Comparison of ENCODE assay signal across 31 cellular contexts in the genomic region with DNA sequence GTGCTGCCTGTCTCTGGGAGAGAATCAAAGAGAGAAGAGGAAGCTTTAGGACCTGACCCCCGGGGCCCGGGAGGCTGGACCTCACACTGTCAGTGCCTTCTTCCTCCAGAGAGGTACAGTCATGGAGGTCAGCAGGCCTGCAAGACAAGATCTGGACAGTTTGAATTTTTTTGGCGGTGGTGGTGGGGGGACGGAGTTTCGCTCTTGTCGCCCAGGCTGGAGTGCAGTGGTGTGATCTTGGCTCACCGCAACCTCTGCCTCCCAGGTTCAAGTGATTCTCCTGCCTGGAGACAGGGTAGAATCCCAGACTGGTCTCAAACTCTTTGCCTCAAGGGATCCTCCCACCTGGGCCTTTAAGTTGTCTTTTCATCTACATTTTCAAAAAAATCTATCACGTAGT. TPM values are rescaled to one million over a fixed set of nuclear protein-coding genes. Genes with fewer than 3 reads are reported as not detected.
"Had no signal": no experiment of that assay in that cellular context is flagged by ENCODE, and none has a peak within 500 bp of the region (broad histone marks: within the 10 kb centered on the region; RNA-seq: fewer than 3 reads in every experiment).

No MANE protein-coding gene starts in this region.

- H2AFZ ChIP-seq: neural progenitor cell had no signal

- H3K27me3 ChIP-seq: heart right ventricle, left lung, neural progenitor cell, neutrophil, pancreas, sigmoid colon, tibial nerve, uterus had no signal

- H3K4me1 Mint-ChIP-seq: natural killer cell; stimulated activated naive CD8-positive, alpha-beta T cell treated with anti-CD3 and anti-CD28 coated beads, Interleukin-15, amount 100 ng/mL, for 72 hours had no signal

- H3K4me3 Mint-ChIP-seq: naive B cell; natural killer cell; nephron progenitor cell; neural progenitor cell; stimulated activated memory B cell treated with anti-CD40 and anti-IgM and Interleukin-4, amounts not matched to agents 10 μg/mL and 1 μg/mL and 100 μg/mL, for 72 hours; stimulated activated naive CD8-positive, alpha-beta T cell treated with anti-CD3 and anti-CD28 coated beads, Interleukin-15, amount 100 ng/mL, for 72 hours; type B pancreatic cell had no signal

- ATAC-seq: heart right ventricle; left colon; left lung; lower lobe of right lung; natural killer cell; right cardiac atrium; stimulated activated memory B cell treated with anti-CD40 and anti-IgM and Interleukin-4, amounts not matched to agents 10 μg/mL and 1 μg/mL and 100 μg/mL, for 72 hours; stimulated activated naive CD8-positive, alpha-beta T cell treated with anti-CD3 and anti-CD28 coated beads, Interleukin-15, amount 100 ng/mL, for 72 hours had no signal

- H3K4me3 ChIP-seq: heart right ventricle, left lung, lower lobe of right lung, neural progenitor cell, pancreas, prostate gland, sigmoid colon, spleen, tibial nerve, uterus had no signal

- H3K4me2 ChIP-seq: neural progenitor cell had no signal

- DNase-seq: heart right ventricle; hippocampal formation; left colon; left lung; lower lobe of right lung; naive B cell; natural killer cell; nephron progenitor cell; pancreas; retina; right cardiac atrium; sigmoid colon; spleen; stimulated activated CD4-positive, alpha-beta T cell treated with anti-CD3 and anti-CD28 coated beads, Interleukin-2, amount 100 ng/mL, for 48 hours; stimulated activated CD4-positive, alpha-beta T cell treated with anti-CD3 and anti-CD28 coated beads, Interleukin-4, amount 100 ng/mL, for 4 hours; stimulated activated CD8-positive, alpha-beta memory T cell treated with anti-CD3 and anti-CD28 coated beads, Interleukin-4, amount 100 ng/mL, for 48 hours; stimulated activated naive CD4-positive, alpha-beta T cell treated with Interleukin-2 at 50 U/mL for 16 hours; stimulated activated naive CD8-positive, alpha-beta T cell treated with anti-CD3 and anti-CD28 coated beads, Interleukin-15, amount 100 ng/mL, for 72 hours; substantia nigra; uterus had no signal

- H3K27ac ChIP-seq: heart right ventricle, left lung, lower lobe of right lung, neural progenitor cell, neutrophil, pancreas, prostate gland, sigmoid colon, spleen, tibial nerve, uterus had no signal

- H3K36me3 Mint-ChIP-seq: naive B cell, natural killer cell, type B pancreatic cell had no signal

- H3K9ac ChIP-seq: neural progenitor cell had no signal

- H3K27me3 Mint-ChIP-seq: naive B cell; stimulated activated naive CD8-positive, alpha-beta T cell treated with anti-CD3 and anti-CD28 coated beads, Interleukin-15, amount 100 ng/mL, for 72 hours; type B pancreatic cell had no signal

- H3K27ac Mint-ChIP-seq: naive B cell; natural killer cell; stimulated activated memory B cell treated with anti-CD40 and anti-IgM and Interleukin-4, amounts not matched to agents 10 μg/mL and 1 μg/mL and 100 μg/mL, for 72 hours; stimulated activated naive CD8-positive, alpha-beta T cell treated with anti-CD3 and anti-CD28 coated beads, Interleukin-15, amount 100 ng/mL, for 72 hours had no signal

- H3K9me3 ChIP-seq: heart right ventricle, left lung, lower lobe of right lung, neutrophil, pancreas, prostate gland, sigmoid colon, spleen, tibial nerve, uterus had no signal

- H3K4me1 ChIP-seq: heart right ventricle, left lung, lower lobe of right lung, prostate gland, sigmoid colon, spleen, tibial nerve, uterus had no signal

- H3K36me3 ChIP-seq: lower lobe of right lung, neural progenitor cell, pancreas, prostate gland, sigmoid colon, uterus had no signal

- H3K9me3 Mint-ChIP-seq: naive B cell; natural killer cell; nephron progenitor cell; neural progenitor cell; stimulated activated memory B cell treated with anti-CD40 and anti-IgM and Interleukin-4, amounts not matched to agents 10 μg/mL and 1 μg/mL and 100 μg/mL, for 72 hours; stimulated activated naive CD8-positive, alpha-beta T cell treated with anti-CD3 and anti-CD28 coated beads, Interleukin-15, amount 100 ng/mL, for 72 hours; type B pancreatic cell had no signal

RNA-seq across cellular contexts. Expression of a gene that starts 34.4 kb away (rescaled TPM):
- total RNA-seq: heart right ventricle, left colon, left lung, liver, lower lobe of right lung, mononuclear cell, natural killer cell, omental fat pad, right cardiac atrium, sigmoid colon, spleen, tibial nerve, uterus had no signal
- polyA plus RNA-seq: heart right ventricle, liver, mammary epithelial cell, right cardiac atrium, sigmoid colon, small intestine, spleen had no signal
